ENCODE assay signal across 8 cellular contexts in genomic region chr12:53048780-53049401, GRCh38. TPM values are rescaled to one million over a fixed set of nuclear protein-coding genes. Genes with fewer than 3 reads are reported as not detected.
A peak's percentile ranks its signal among the peaks of the same experiment; 100 is the strongest.
DNase-seq lines count a peak whose midpoint lies in the region; ATAC-seq and TF ChIP-seq lines count a peak whose summit lies in the region.

No MANE protein-coding gene starts in this region.

- TF ChIP-seq EP300 in esophagus muscularis mucosa (IDR thresholded peaks at IDR 0.05) = no peak

- DNase-seq in AG04450 (ENCODE audit: low read depth, low spot score) (no peak), NCI-H526 (lab: John Stamatoyannopoulos, UW) (peak; percentile 31 to 62), esophagus muscularis mucosa (ENCODE audit: extremely low spot score) (peak; percentile 95), HEK293T (ENCODE audit: extremely low spot score) (no peak), NOMO-1 treated with DMSO at 0.1 percent for 48 hours (lab: John Stamatoyannopoulos, UW; ENCODE audit: unreplicated experiment) (no peak)
- no peak for DNase-seq in naive thymus-derived CD4-positive, alpha-beta T cell

- CTCF ChIA-PET in AG04450 (lab: Charles Lee) (interaction anchor here (1.7 to 2.6 kb wide), 3 partner anchors 11 to 149 kb away, joined by 4 to 11 read pairs (median 8); partner anchors contain the start of gene SPRYD3), HEK293T (lab: Yijun Ruan, JAX) (interaction anchor here (0.9 to 1.8 kb wide), 3 partner anchors 11 to 32 kb away, joined by 3 to 9 read pairs (median 3); no protein-coding TSS in a partner anchor)
- CTCF ChIA-PET in naive thymus-derived CD4-positive, alpha-beta T cell (lab: Charles Lee) = no interaction called here

- peaks cover 0 to 17% (median 6%) of the 10 kb centered on the region in 4 donors for H3K36me3 ChIP-seq in esophagus muscularis mucosa
- H3K36me3 ChIP-seq in naive thymus-derived CD4-positive, alpha-beta T cell (ENCODE audit: control insufficient read depth in 2 of 3, insufficient read depth in 3 of 3, low read length in 3 of 3) = no peaks in the 10 kb centered on the region

- H3K9me3 Mint-ChIP-seq in naive thymus-derived CD4-positive, alpha-beta T cell = no peaks in the 10 kb centered on the region

- peak overlapping the region; percentile 79 for H3K4me3 ChIP-seq in AG04450 (ENCODE audit: low read depth, low read length)
- H3K4me3 ChIP-seq in esophagus muscularis mucosa = peak overlapping the region; percentile 76 to 82 (median 79)
- H3K4me3 ChIP-seq in naive thymus-derived CD4-positive, alpha-beta T cell (ENCODE audit: low read length) = no peak overlapping the region

- peak overlapping the region in 7 of 9 donors; percentile 17 to 87 (median 67) for H3K27ac Mint-ChIP-seq in naive thymus-derived CD4-positive, alpha-beta T cell

- TF ChIP-seq POLR2A in esophagus muscularis mucosa (IDR thresholded peaks at IDR 0.05; ENCODE audit: low read depth) = peak; percentile 17

- H3K4me3 Mint-ChIP-seq in naive thymus-derived CD4-positive, alpha-beta T cell = peak overlapping the region in 2 of 10 donors; percentile 32 to 86

- POLR2A ChIA-PET in AG04450 (lab: Yijun Ruan, JAX) = interaction anchor here (0.6 to 3.3 kb wide), 8 partner anchors 12 to 132 kb away, joined by 3 to 15 read pairs (median 6); partner anchors contain the start of genes CSAD, EIF4B, SPRYD3 and ZNF740
- POLR2A ChIA-PET in naive thymus-derived CD4-positive, alpha-beta T cell (lab: Charles Lee) = interaction anchor here (0.7 to 3.9 kb wide), 3 partner anchors 30 to 54 kb away, joined by 3 to 24 read pairs (median 16); partner anchors contain the start of genes EIF4B, SOAT2 and SPRYD3
- POLR2A ChIA-PET in HEK293T (lab: Yijun Ruan, JAX) = interaction anchor here (0.9 to 2.7 kb wide), 3 partner anchors 31 to 272 kb away, joined by 3 to 21 read pairs (median 8); partner anchors contain the start of genes EIF4B and SPRYD3

- H3K9me3 ChIP-seq in AG04450 (ENCODE audit: control insufficient read depth, insufficient read depth, low read length) = peaks cover 3% of the 10 kb centered on the region; the same call in 1 of the 2 replicates
- H3K9me3 ChIP-seq in esophagus muscularis mucosa = no peaks in the 10 kb centered on the region
- no peaks in the 10 kb centered on the region for H3K9me3 ChIP-seq in naive thymus-derived CD4-positive, alpha-beta T cell (ENCODE audit: control insufficient read depth in 2 of 3, low read length in 3 of 3)

- peaks cover 0 to 13% (median 0%) of the 10 kb centered on the region in 5 donors for H3K27me3 Mint-ChIP-seq in naive thymus-derived CD4-positive, alpha-beta T cell

- peaks cover 70 to 92% (median 89%) of the 10 kb centered on the region in 4 donors for H3K4me1 ChIP-seq in esophagus muscularis mucosa
- peaks cover 13 to 15% of the 10 kb centered on the region in 2 donors for H3K4me1 ChIP-seq in naive thymus-derived CD4-positive, alpha-beta T cell (ENCODE audit: control insufficient read depth in 2 of 2, insufficient read depth in 2 of 2, low read length in 2 of 2)

- no peaks in the 10 kb centered on the region for H3K27me3 ChIP-seq in AG04450 (ENCODE audit: control insufficient read depth, insufficient read depth, low read length)
- no peaks in the 10 kb centered on the region for H3K27me3 ChIP-seq in esophagus muscularis mucosa
- no peaks in the 10 kb centered on the region for H3K27me3 ChIP-seq in naive thymus-derived CD4-positive, alpha-beta T cell (ENCODE audit: control insufficient read depth in 2 of 2, insufficient read depth in 2 of 2, low read length in 2 of 2)

- H3K4me1 Mint-ChIP-seq in naive thymus-derived CD4-positive, alpha-beta T cell = peaks cover 4 to 30% (median 17%) of the 10 kb centered on the region in 7 donors

- H3K27ac ChIP-seq in AG04450 (ENCODE audit: low read depth, low read length) (peak overlapping the region; percentile 94), esophagus muscularis mucosa (replicated peaks in 1 of 4) (peak overlapping the region; percentile 97 to 99 (median 98))
- peak overlapping the region; percentile 74 for H3K27ac ChIP-seq in naive thymus-derived CD4-positive, alpha-beta T cell (ENCODE audit: low read depth, low read length)

- H3K36me3 Mint-ChIP-seq in naive thymus-derived CD4-positive, alpha-beta T cell = no peaks in the 10 kb centered on the region

- no peak for ATAC-seq in naive thymus-derived CD4-positive, alpha-beta T cell
- ATAC-seq in HG03442 (IDR thresholded peaks at IDR 0.05; ENCODE audit: unreplicated experiment) (no peak), HG02571 (IDR thresholded peaks at IDR 0.05; ENCODE audit: unreplicated experiment) (no peak)

- TF ChIP-seq CTCF in AG04450 (IDR thresholded peaks at IDR 0.05; ENCODE audit: low read depth, low read length) (no peak), esophagus muscularis mucosa (IDR thresholded peaks at IDR 0.05) (no peak)

- intact Hi-C loops in esophagus muscularis mucosa (cut with DNase I) = no loop called here
- intact Hi-C loops in naive thymus-derived CD4-positive, alpha-beta T cell (cut with micrococcal nuclease) = no loop called here

- WGBS in esophagus muscularis mucosa = 15% methylated on average over 6 of the region's 6 CpGs

TF ChIP-seq in HEK293T, 16 proteins besides CTCF, POLR2A, EP300 and RAD21:
- TF ChIP-seq FOXM1 (IDR thresholded peaks at IDR 0.05; ENCODE audit: borderline replicate concordance) (no peak), ARNT (IDR thresholded peaks at IDR 0.05) (no peak), ZNF384 (IDR thresholded peaks at IDR 0.05) (no peak), SUZ12 (IDR thresholded peaks at IDR 0.05) (no peak), FOXA1 (IDR thresholded peaks at IDR 0.05) (no peak), LEF1 (IDR thresholded peaks at IDR 0.05; ENCODE audit: borderline replicate concordance) (no peak), SP1 (IDR thresholded peaks at IDR 0.05) (no peak), TARDBP (IDR thresholded peaks at IDR 0.05) (no peak), L3MBTL2 (conservative IDR thresholded peaks at IDR 0.05) (no peak), BHLHE40 (IDR thresholded peaks at IDR 0.05; ENCODE audit: borderline replicate concordance) (no peak), FOXK2 (IDR thresholded peaks at IDR 0.05) (no peak), ELF4 (IDR thresholded peaks at IDR 0.05) (no peak), CTBP1 (IDR thresholded peaks at IDR 0.05; ENCODE audit: borderline replicate concordance) (no peak), PKNOX1 (IDR thresholded peaks at IDR 0.05) (no peak), NFRKB (IDR thresholded peaks at IDR 0.05) (no peak), HDGF (IDR thresholded peaks at IDR 0.05; ENCODE audit: borderline replicate concordance) (no peak)

RNA-seq across cellular contexts. Expression of gene TNS2, which starts 1.0 kb away (rescaled TPM):
- polyA plus RNA-seq in AG04450 (2011; rRNA removed) = 23.1 and 31.0 TPM in 2 replicates
- polyA minus RNA-seq in AG04450 (2011; rRNA and poly(A)+ RNA removed) = 74.2 and 82.3 TPM in 2 replicates
- 100 to 1,000 TPM; 173 to 226 (median 202) TPM for total RNA-seq in esophagus muscularis mucosa
- 1 to 10 TPM in 4 of 5 experiments, under 1 TPM in 1; 0.73 to 4.4 (median 2.5) TPM for total RNA-seq in naive thymus-derived CD4-positive, alpha-beta T cell
- under 1 TPM; 0.26 to 0.30 TPM for polyA plus RNA-seq in naive thymus-derived CD4-positive, alpha-beta T cell

RNA-seq across cellular contexts. Expression of gene SPRYD3, which starts 30.3 kb away (rescaled TPM):
- polyA plus RNA-seq in AG04450 (2011; rRNA removed) = 15.4 and 17.6 TPM in 2 replicates
- 25.2 and 26.8 TPM in 2 replicates for polyA minus RNA-seq in AG04450 (2011; rRNA and poly(A)+ RNA removed)
- total RNA-seq in esophagus muscularis mucosa = 100 to 1,000 TPM in 2 of 4 donors, 10 to 100 TPM in 2; 79.7 to 125 (median 99.1) TPM
- total RNA-seq in naive thymus-derived CD4-positive, alpha-beta T cell = 10 to 100 TPM; 33.0 to 48.0 (median 36.4) TPM
- polyA plus RNA-seq in naive thymus-derived CD4-positive, alpha-beta T cell = 10 to 100 TPM; 48.5 to 57.6 TPM

RNA-seq across cellular contexts. Expression of gene EIF4B, which starts 42.6 kb away (rescaled TPM):
- polyA plus RNA-seq in AG04450 (2011; rRNA removed) = 548 and 645 TPM in 2 replicates
- 854 and 868 TPM in 2 replicates for polyA minus RNA-seq in AG04450 (2011; rRNA and poly(A)+ RNA removed)
- 100 to 1,000 TPM; 400 to 648 (median 576) TPM for total RNA-seq in esophagus muscularis mucosa
- total RNA-seq in naive thymus-derived CD4-positive, alpha-beta T cell = 100 to 1,000 TPM; 380 to 919 (median 833) TPM
- polyA plus RNA-seq in naive thymus-derived CD4-positive, alpha-beta T cell = 100 to 1,000 TPM; 134 to 145 TPM

RNA-seq across cellular contexts. Expression of gene IGFBP6, which starts 48.6 kb away (rescaled TPM):
- polyA plus RNA-seq in AG04450 (2011; rRNA removed) = 182 and 274 TPM in 2 replicates
- polyA minus RNA-seq in AG04450 (2011; rRNA and poly(A)+ RNA removed) = 61.6 and 95.6 TPM in 2 replicates
- total RNA-seq in esophagus muscularis mucosa = 1,000 to 10,000 TPM in 1 of 4 donors, 100 to 1,000 TPM in 3; 626 to 1,141 (median 795) TPM
- under 1 TPM in 3 of 5 experiments, not detected in 2; 0.34 to 0.56 (median 0.54) TPM for total RNA-seq in naive thymus-derived CD4-positive, alpha-beta T cell
- polyA plus RNA-seq in naive thymus-derived CD4-positive, alpha-beta T cell = under 1 TPM; 0.41 to 0.81 TPM

RNA-seq across cellular contexts. Expression of gene SOAT2, which starts 54.4 kb away (rescaled TPM):
- 0.06 TPM in 1 of 2 replicates, not detected in the other for polyA plus RNA-seq in AG04450 (2011; rRNA removed)
- polyA minus RNA-seq in AG04450 (2011; rRNA and poly(A)+ RNA removed) = not detected in 2 replicates
- total RNA-seq in esophagus muscularis mucosa = not detected
- under 1 TPM in 4 of 5 experiments, not detected in 1; 0.35 to 0.69 (median 0.51) TPM for total RNA-seq in naive thymus-derived CD4-positive, alpha-beta T cell
- polyA plus RNA-seq in naive thymus-derived CD4-positive, alpha-beta T cell = under 1 TPM in 1 of 2 donors, not detected in 1; 0.31 TPM

Comparison
In these comparisons a context has a peak if more than half of its experiments do, and no peak if none do; other contexts are left out.
1. DNase-seq: peak in NCI-H526 (2 of 2) and esophagus muscularis mucosa (single experiment); none in AG04450 (single experiment), naive thymus-derived CD4-positive, alpha-beta T cell (0 of 9), HEK293T (single experiment) and NOMO-1 treated with DMSO at 0.1 percent for 48 hours (single experiment).
2. RNA of gene TNS2, which starts 1.0 kb away (total RNA-seq): 173 to 226 TPM in esophagus muscularis mucosa; 0.73 to 4.4 TPM in naive thymus-derived CD4-positive, alpha-beta T cell; every median in the first group is over 10 times any median in the second.
3. Peak in every context shown above with its lines, with median percentiles within 50 percentile points of each other: H3K27ac ChIP-seq.